Comparison of ENCODE assay signal across 12 cellular contexts in genomic region chr9:112048924-112049785, GRCh38.
DNase-seq lines count a peak whose midpoint lies in the region; ATAC-seq and TF ChIP-seq lines count a peak whose summit lies in the region.
"Had no signal": no experiment of that assay in that cellular context is flagged by ENCODE, and none has a peak within 500 bp of the region (broad histone marks: within the 10 kb centered on the region; RNA-seq: fewer than 3 reads in every experiment).

No MANE protein-coding gene starts in this region.

- ATAC-seq in Panc1 (no peak), psoas muscle (no peak), HG03342 (IDR thresholded peaks at IDR 0.05; ENCODE audit: unreplicated experiment) (no peak), HG02678 (IDR thresholded peaks at IDR 0.05; ENCODE audit: unreplicated experiment) (no peak)

- in situ Hi-C loops in Panc1 (cut with HindIII; ENCODE audit: low pct_unique_long_range_greater_than_20kb, low sequenced_read_pairs), result no loop called here

- H3K4me1 ChIP-seq in Panc1 (ENCODE audit: control insufficient read depth, insufficient read depth, low read length), result peaks cover 15% of the 10 kb centered on the region
- peaks cover 19% of the 10 kb centered on the region for H3K4me1 ChIP-seq in psoas muscle
- no peaks in the 10 kb centered on the region for H3K4me1 ChIP-seq in effector memory CD4-positive, alpha-beta T cell (ENCODE audit: control insufficient read depth, insufficient read depth, low read length, poor library complexity, severe bottlenecking)

- TF ChIP-seq CTCF in Panc1 (IDR thresholded peaks at IDR 0.05), result no peak
- TF ChIP-seq CTCF in fibroblast of pulmonary artery (IDR thresholded peaks at IDR 0.05; ENCODE audit: low read length, missing control alignments), result no peak
- TF ChIP-seq CTCF in psoas muscle (IDR thresholded peaks at IDR 0.05), result no peak

- H3K27ac ChIP-seq in Panc1 (ENCODE audit: low read length), result peak overlapping the region; percentile 86
- peak overlapping the region; percentile 32 for H3K27ac ChIP-seq in psoas muscle
- H3K27ac ChIP-seq in effector memory CD4-positive, alpha-beta T cell (ENCODE audit: insufficient read depth, low read length, poor library complexity, severe bottlenecking), result no peak overlapping the region
- H3K27ac ChIP-seq: neural progenitor cell had no signal

- CTCF ChIA-PET in Panc1 (lab: Charles Lee), result no interaction called here

- H3K36me3 ChIP-seq in Panc1 (ENCODE audit: control insufficient read depth, insufficient read depth, low read length) (no peaks in the 10 kb centered on the region), psoas muscle (ENCODE audit: insufficient read depth in 1 of 2, low read depth in 1 of 2) (no peaks in the 10 kb centered on the region)
- H3K36me3 ChIP-seq in effector memory CD4-positive, alpha-beta T cell (ENCODE audit: control insufficient read depth, insufficient read depth, low read length), result no peaks in the 10 kb centered on the region
- H3K36me3 ChIP-seq: neural progenitor cell had no signal

- DNase-seq in COR-L47 (lab: John Stamatoyannopoulos, UW) (peak; percentile 30), Panc1 (ENCODE audit: low read depth, low spot score) (no peak), fibroblast of pulmonary artery (ENCODE audit: low read depth) (peak; percentile 56), psoas muscle (no peak), DMS153 treated with DMSO at 0.1 percent for 48 hours (lab: John Stamatoyannopoulos, UW; ENCODE audit: unreplicated experiment) (no peak)
- no peak for DNase-seq in effector memory CD4-positive, alpha-beta T cell
- DNase-seq: activated T-cell treated with anti-CD3 and anti-CD28 coated beads, Interleukin-2, amount 50 U/mL, for 24 hours; CD4-positive, alpha-beta memory T cell; Kasumi-1 had no signal

- H3K27me3 ChIP-seq in Panc1 (ENCODE audit: control insufficient read depth, insufficient read depth, low read length), result no peaks in the 10 kb centered on the region
- no peaks in the 10 kb centered on the region for H3K27me3 ChIP-seq in psoas muscle (ENCODE audit: insufficient read depth in 3 of 3, low read length in 2 of 3)
- H3K27me3 ChIP-seq in effector memory CD4-positive, alpha-beta T cell (replicated peaks; ENCODE audit: control insufficient read depth, insufficient read depth, low read length, poor library complexity, severe bottlenecking), result no peaks in the 10 kb centered on the region
- H3K27me3 ChIP-seq: neural progenitor cell had no signal

- POLR2A ChIA-PET in Panc1 (lab: Charles Lee), result no interaction called here

- intact Hi-C loops in Panc1 (cut with micrococcal nuclease; ENCODE audit: unreplicated experiment), result no loop called here
- intact Hi-C loops in psoas muscle (cut with DNase I), result no loop called here

- no TSS peak for BruUV-seq in Panc1 (replicated peaks; lab: Mats Ljungman, UMichigan)

- WGBS in psoas muscle, 3 donors, result 30 to 34% (median 34%) methylated on average over 11 of the region's 11 CpGs

- H3K9me3 ChIP-seq in Panc1 (ENCODE audit: control insufficient read depth, insufficient read depth, low read depth, low read length) (peaks cover 4% of the 10 kb centered on the region; the same call in 1 of the 2 replicates), psoas muscle (no peaks in the 10 kb centered on the region)
- H3K9me3 ChIP-seq in effector memory CD4-positive, alpha-beta T cell (ENCODE audit: control insufficient read depth, low read length), result no peaks in the 10 kb centered on the region

- H3K4me3 ChIP-seq in Panc1 (ENCODE audit: low read depth in 2 of 2, low read length in 2 of 2) (no peak overlapping the region), fibroblast of pulmonary artery (replicated peaks; ENCODE audit: low read depth, low read length) (no peak overlapping the region), psoas muscle (no peak overlapping the region)
- no peak overlapping the region for H3K4me3 ChIP-seq in effector memory CD4-positive, alpha-beta T cell (ENCODE audit: insufficient read depth, low read depth, low read length, poor library complexity, severe bottlenecking)
- H3K4me3 ChIP-seq: neural progenitor cell had no signal

Comparison
In these comparisons a context has a peak if more than half of its experiments do, and no peak if none do; other contexts are left out.
1. DNase-seq: peak in COR-L47 (single experiment) and fibroblast of pulmonary artery (single experiment); none in Panc1 (single experiment), psoas muscle (0 of 2), DMS153 treated with DMSO at 0.1 percent for 48 hours (single experiment) and effector memory CD4-positive, alpha-beta T cell (0 of 3).